Comparison of ENCODE assay signal across 8 cellular contexts in the genomic region with DNA sequence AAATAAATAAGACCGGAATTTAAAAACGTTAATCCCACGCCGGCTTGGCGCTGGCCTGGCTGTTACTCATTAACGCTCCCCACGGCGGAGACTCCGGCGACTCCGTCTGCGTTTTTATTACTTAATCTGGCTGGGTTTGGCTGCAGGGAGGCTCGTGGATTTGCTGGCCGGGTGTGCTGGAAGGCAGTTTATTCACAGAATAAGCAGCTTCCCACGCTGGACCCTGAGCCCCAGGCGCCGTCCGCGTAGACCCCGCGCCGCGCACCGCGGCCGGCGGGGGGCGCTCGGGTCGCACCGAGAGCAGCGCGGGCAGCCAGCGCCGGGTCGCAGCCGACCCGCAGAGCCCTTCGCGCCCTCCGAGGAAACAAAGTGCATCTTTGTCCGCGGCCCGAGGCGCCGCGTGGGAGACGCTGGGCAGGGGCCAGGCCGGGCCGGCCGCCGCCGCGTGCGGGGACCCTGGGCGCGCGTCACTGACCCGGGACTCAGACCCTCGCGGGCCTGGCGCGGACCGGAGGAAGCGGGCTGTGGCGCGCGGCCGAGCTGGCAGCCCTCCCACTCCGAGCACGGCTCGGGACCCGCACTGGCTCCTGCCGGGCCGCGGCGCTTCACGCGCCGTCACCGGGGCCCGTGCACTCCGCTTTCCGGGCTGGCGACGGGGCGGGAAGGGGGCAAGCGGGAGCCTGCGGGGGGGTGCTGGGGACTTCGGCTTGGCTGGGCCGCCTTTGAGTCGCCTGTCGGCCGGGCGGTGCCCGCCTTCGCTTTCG. TPM values are rescaled to one million over a fixed set of nuclear protein-coding genes. Genes with fewer than 3 reads are reported as not detected.
DNase-seq lines count a peak whose midpoint lies in the region; ATAC-seq and TF ChIP-seq lines count a peak whose summit lies in the region.

No MANE protein-coding gene starts in this region.

- peaks cover 0 to 4% of the 10 kb centered on the region in 2 donors for H3K4me1 ChIP-seq in esophagus (ENCODE audit: control insufficient read depth in 2 of 2, insufficient read depth in 2 of 2, low read length in 1 of 2)
- H3K4me1 ChIP-seq in mucosa of stomach (ENCODE audit: control insufficient read depth, insufficient read depth, low read length) = peaks cover 24% of the 10 kb centered on the region

- no peak; the same call in none of the 2 replicates for TF ChIP-seq CTCF in AG10803 (conservative IDR thresholded peaks at IDR 0.05; ENCODE audit: low read length)

- no peaks in the 10 kb centered on the region for H3K9me3 ChIP-seq in esophagus (ENCODE audit: control insufficient read depth in 2 of 2, insufficient read depth in 1 of 2, low read depth in 1 of 2, low read length in 1 of 2)
- no peaks in the 10 kb centered on the region for H3K9me3 ChIP-seq in mucosa of stomach (ENCODE audit: control insufficient read depth, low read length)

- H3K27ac Mint-ChIP-seq in activated T-cell treated with anti-CD3 and anti-CD28 coated beads, Interleukin-2, amount 50 U/mL, for 24 hours = peak overlapping the region; percentile 94

- peak; percentile 27 for ATAC-seq in HG03060 (IDR thresholded peaks at IDR 0.05; ENCODE audit: low read depth, unreplicated experiment)

- peaks cover 45% of the 10 kb centered on the region for H3K4me1 Mint-ChIP-seq in activated T-cell treated with anti-CD3 and anti-CD28 coated beads, Interleukin-2, amount 50 U/mL, for 24 hours (ENCODE audit: low read depth)

- WGBS in esophagus, 2 donors = 0% methylated on average over 76 to 98 of the region's 98 CpGs

- no peaks in the 10 kb centered on the region for H3K9me3 Mint-ChIP-seq in activated T-cell treated with anti-CD3 and anti-CD28 coated beads, Interleukin-2, amount 50 U/mL, for 24 hours

- H3K9ac ChIP-seq in mucosa of stomach (ENCODE audit: low read length) = peak overlapping the region; percentile 72

- H3K4me3 ChIP-seq in AG10803 (ENCODE audit: low read length) (peak overlapping the region; percentile 57), esophagus (ENCODE audit: low read depth in 1 of 2, low read length in 2 of 2) (peak overlapping the region; percentile 83 to 87), mucosa of stomach (ENCODE audit: low read length) (peak overlapping the region; percentile 60)

- no peaks in the 10 kb centered on the region for H3K27me3 Mint-ChIP-seq in activated T-cell treated with anti-CD3 and anti-CD28 coated beads, Interleukin-2, amount 50 U/mL, for 24 hours

- TF ChIP-seq POLR2A in GM18526 (IDR thresholded peaks at IDR 0.05; ENCODE audit: extremely low read depth, insufficient read length) = peak; percentile 23

- H3K36me3 ChIP-seq in esophagus (ENCODE audit: control insufficient read depth in 2 of 2, insufficient read depth in 2 of 2, low read length in 1 of 2) = no peaks in the 10 kb centered on the region
- no peaks in the 10 kb centered on the region for H3K36me3 ChIP-seq in mucosa of stomach (ENCODE audit: control insufficient read depth, insufficient read depth, low read length)

- H3K36me3 Mint-ChIP-seq in activated T-cell treated with anti-CD3 and anti-CD28 coated beads, Interleukin-2, amount 50 U/mL, for 24 hours (ENCODE audit: low read depth) = peaks cover 4% of the 10 kb centered on the region

- DNase-seq in AG10803 (ENCODE audit: low read depth) = peak; percentile 68
- DNase-seq in NOMO-1 (lab: John Stamatoyannopoulos, UW; ENCODE audit: unreplicated experiment in 2 of 2) = peak; percentile 55 to 69
- peak; percentile 93 for DNase-seq in activated T-cell treated with anti-CD3 and anti-CD28 coated beads, Interleukin-2, amount 50 U/mL, for 24 hours
- DNase-seq in stimulated activated CD8-positive, alpha-beta memory T cell treated with anti-CD3 and anti-CD28 coated beads, Interleukin-4, amount 100 ng/mL, for 48 hours = peak; percentile 77

- peak overlapping the region; percentile 78 for H3K4me3 Mint-ChIP-seq in activated T-cell treated with anti-CD3 and anti-CD28 coated beads, Interleukin-2, amount 50 U/mL, for 24 hours

- H3K27me3 ChIP-seq in esophagus (ENCODE audit: control insufficient read depth in 1 of 2, insufficient read depth in 2 of 2, low read length in 2 of 2) (no peaks in the 10 kb centered on the region), mucosa of stomach (ENCODE audit: control insufficient read depth, insufficient read depth, low read length) (no peaks in the 10 kb centered on the region)

- peak overlapping the region; percentile 94 to 98 for H3K27ac ChIP-seq in esophagus (ENCODE audit: low read depth in 2 of 2, low read length in 1 of 2)

RNA-seq across cellular contexts. Expression of a gene that starts 0.6 kb away (rescaled TPM):
- 1 to 10 TPM; 3.1 to 5.2 TPM for polyA plus RNA-seq in esophagus

RNA-seq across cellular contexts. Expression of a gene that starts 28.2 kb away (rescaled TPM):
- 10 to 100 TPM; 40.8 to 82.2 TPM for polyA plus RNA-seq in esophagus

RNA-seq across cellular contexts. Expression of a gene that starts 41.3 kb away (rescaled TPM):
- polyA plus RNA-seq in esophagus = 10 to 100 TPM; 20.8 to 22.7 TPM

Comparison
In these comparisons a context has a peak if more than half of its experiments do, and no peak if none do; other contexts are left out.
1. Peak in every context shown above with its lines: DNase-seq, ATAC-seq, H3K4me3 ChIP-seq and H3K27ac ChIP-seq.